13 cellular contexts compared by ENCODE assay signal in the genomic region with DNA sequence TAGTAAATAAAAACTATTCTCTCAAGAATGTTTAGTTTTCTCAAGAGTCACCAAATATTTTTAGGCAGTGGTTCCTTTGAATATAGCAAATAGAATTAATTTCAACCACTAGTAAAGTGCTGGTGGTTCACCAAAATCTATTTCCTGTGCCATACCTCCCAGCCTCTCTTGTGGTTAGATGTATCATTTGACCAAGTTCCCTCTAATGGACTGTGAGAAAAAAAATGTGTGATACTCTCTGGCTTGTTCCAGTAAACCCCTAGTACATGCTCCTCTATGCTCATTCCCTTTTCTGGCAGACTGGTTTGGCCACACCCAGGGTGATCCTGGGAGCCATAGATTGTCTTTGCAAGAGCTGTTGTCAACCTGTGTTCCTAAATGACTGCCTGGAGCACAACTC.
DNase-seq lines count a peak whose midpoint lies in the region.
"Had no signal": no experiment of that assay in that cellular context is flagged by ENCODE, and none has a peak within 500 bp of the region (broad histone marks: within the 10 kb centered on the region; RNA-seq: fewer than 3 reads in every experiment).

No MANE protein-coding gene starts in this region.

- DNase-seq in ELF-1 (ENCODE audit: low read depth, low spot score) (peak; percentile 19), KG1 (lab: John Stamatoyannopoulos, UW) (peak; percentile 11), SW480 (ENCODE audit: low spot score) (peak; percentile 81), islet precursor cell (peak; percentile 83), A172 (ENCODE audit: low spot score) (no peak), medulla oblongata (ENCODE audit: extremely low spot score) (no peak), NCI-H510A treated with DMSO at 0.1 percent for 48 hours (lab: John Stamatoyannopoulos, UW) (no peak)
- DNase-seq in activated CD8-positive, alpha-beta memory T cell treated with anti-CD3 and anti-CD28 coated beads, Interleukin-2, amount 50 U/mL, for 4 hours: no peak
- DNase-seq: activated CD8-positive, alpha-beta T cell treated with anti-CD3 and anti-CD28 coated beads for 36 hours; naive thymus-derived CD8-positive, alpha-beta T cell; NCI-H774; posterior cingulate gyrus; stimulated activated naive CD8-positive, alpha-beta T cell treated with anti-CD3 and anti-CD28 coated beads, Interleukin-15, Interleukin-2, amounts not matched to agents 100 U/mL and 50 U/mL, for 24 hours had no signal

Comparison
In these comparisons a context has a peak if more than half of its experiments do, and no peak if none do; other contexts are left out.
1. DNase-seq: peak in ELF-1 (single experiment), KG1 (single experiment), SW480 (single experiment) and islet precursor cell (single experiment); none in activated CD8-positive, alpha-beta memory T cell treated with anti-CD3 and anti-CD28 coated beads, Interleukin-2, amount 50 U/mL, for 4 hours (single experiment), A172 (single experiment), medulla oblongata (single experiment) and NCI-H510A treated with DMSO at 0.1 percent for 48 hours (single experiment).